ENCODE assay signal across 17 cellular contexts in genomic region chr16:57785385-57785784, GRCh38. TPM values are rescaled to one million over a fixed set of nuclear protein-coding genes. Genes with fewer than 3 reads are reported as not detected.
DNase-seq lines count a peak whose midpoint lies in the region; ATAC-seq, FAIRE-seq and TF ChIP-seq lines count a peak whose summit lies in the region.
"Had no signal": no experiment of that assay in that cellular context is flagged by ENCODE, and none has a peak within 500 bp of the region (broad histone marks: within the 10 kb centered on the region; RNA-seq: fewer than 3 reads in every experiment).

No MANE protein-coding gene starts in this region.

- H3K36me3 Mint-ChIP-seq in natural killer cell treated with Interleukin-12 subunit alpha and Interleukin-12 subunit beta and Interleukin-15 and Interleukin-18, amount 100 ng/mL, for 72 hours, result no peaks in the 10 kb centered on the region
- no peaks in the 10 kb centered on the region for H3K36me3 Mint-ChIP-seq in natural killer cell
- peaks cover 53% of the 10 kb centered on the region for H3K36me3 Mint-ChIP-seq in Caco-2 (ENCODE audit: insufficient read depth, unreplicated experiment)
- H3K36me3 Mint-ChIP-seq: CD4-positive, alpha-beta memory T cell had no signal

- CTCF ChIA-PET in K562 (lab: Yijun Ruan, JAX; ENCODE audit: low intra/inter-chr PET ratio) (no interaction called here), Caco-2 (lab: Charles Lee) (no interaction called here)

- no peaks in the 10 kb centered on the region for H3K9me1 ChIP-seq in K562 (ENCODE audit: control insufficient read depth, insufficient read depth, low read length)

- no peak overlapping the region for H3K4me3 Mint-ChIP-seq in natural killer cell treated with Interleukin-12 subunit alpha and Interleukin-12 subunit beta and Interleukin-15 and Interleukin-18, amount 100 ng/mL, for 72 hours
- H3K4me3 Mint-ChIP-seq in natural killer cell (no peak overlapping the region), Caco-2 (ENCODE audit: unreplicated experiment) (no peak overlapping the region)
- H3K4me3 Mint-ChIP-seq: CD4-positive, alpha-beta memory T cell; HFFc6 had no signal

- no peak for FAIRE-seq in K562 (lab: Jason Lieb, UNC)
- FAIRE-seq: G401.6, GM12892, H54 had no signal

- WGBS in K562 (ENCODE audit: insufficient coverage, low coverage, missing lambda C conversion rate), result 85% methylated on average over 7 of the region's 10 CpGs
- WGBS in psoas muscle, 3 donors, result 96 to 98% (median 97%) methylated on average over 9 to 10 of the region's 10 CpGs

- peaks cover 0 to 6% of the 10 kb centered on the region in 2 donors for H3K4me1 Mint-ChIP-seq in natural killer cell treated with Interleukin-12 subunit alpha and Interleukin-12 subunit beta and Interleukin-15 and Interleukin-18, amount 100 ng/mL, for 72 hours (ENCODE audit: low read depth in 2 of 2)
- H3K4me1 Mint-ChIP-seq in natural killer cell, result no peaks in the 10 kb centered on the region
- H3K4me1 Mint-ChIP-seq in Caco-2 (ENCODE audit: low read depth, unreplicated experiment), result peaks cover 7% of the 10 kb centered on the region

- H3K9me3 ChIP-seq in K562 (replicated peaks; ENCODE audit: control insufficient read depth, insufficient read depth, low read depth, low read length) (no peaks in the 10 kb centered on the region), psoas muscle (no peaks in the 10 kb centered on the region), Caco-2 (no peaks in the 10 kb centered on the region)
- H3K9me3 ChIP-seq: HAP-1 had no signal

- peak; percentile 46 for DNase-seq in natural killer cell treated with Interleukin-12 subunit alpha and Interleukin-12 subunit beta and Interleukin-15 and Interleukin-18, amount 100 ng/mL, for 72 hours (ENCODE audit: low spot score)
- DNase-seq in natural killer cell, result no peak
- no peak for DNase-seq in K562 (ENCODE audit: extremely low read depth in 1 of 4, low spot score in 3 of 4)
- DNase-seq in psoas muscle, result peak; percentile 12 to 28
- DNase-seq in pons (ENCODE audit: low spot score), result no peak
- no peak for DNase-seq in Caco-2
- DNase-seq: C1 segment of cervical spinal cord; CD4-positive, alpha-beta memory T cell; COR-L47; DMS153; DND-41; GOT3; HFFc6 had no signal

- ATAC-seq in natural killer cell treated with Interleukin-12 subunit alpha and Interleukin-12 subunit beta and Interleukin-15 and Interleukin-18, amount 100 ng/mL, for 72 hours, result no peak
- no peak for ATAC-seq in natural killer cell
- no peak for ATAC-seq in K562
- ATAC-seq in psoas muscle, result no peak

- no peak for TF ChIP-seq RAD21 in K562 (CRISPR knock-in tag; conservative IDR thresholded peaks at IDR 0.05 in 1 of 2, IDR thresholded peaks at IDR 0.05 in 1 of 2)

- no peak overlapping the region for H3K27ac Mint-ChIP-seq in natural killer cell treated with Interleukin-12 subunit alpha and Interleukin-12 subunit beta and Interleukin-15 and Interleukin-18, amount 100 ng/mL, for 72 hours
- H3K27ac Mint-ChIP-seq in natural killer cell (no peak overlapping the region), Caco-2 (ENCODE audit: unreplicated experiment) (no peak overlapping the region)

- TF ChIP-seq CTCF in natural killer cell (IDR thresholded peaks at IDR 0.05), result no peak
- no peak for TF ChIP-seq CTCF in K562 (IDR thresholded peaks at IDR 0.05 in 2 of 3, conservative IDR thresholded peaks at IDR 0.05 in 1 of 3; ENCODE audit: insufficient read depth in 2 of 3, low read depth in 1 of 3, low read length in 3 of 3)
- no peak for TF ChIP-seq CTCF in psoas muscle (IDR thresholded peaks at IDR 0.05)
- TF ChIP-seq CTCF in Caco-2 (IDR thresholded peaks at IDR 0.05; ENCODE audit: insufficient read depth in 1 of 2, low read depth in 1 of 2, low read length in 1 of 2, severe bottlenecking in 1 of 2, unreplicated experiment in 1 of 2), result no peak

- intact Hi-C loops in natural killer cell (cut with micrococcal nuclease), result no loop called here
- intact Hi-C loops in K562 (cut with micrococcal nuclease), result no loop called here
- intact Hi-C loops in psoas muscle (cut with DNase I), result no loop called here
- intact Hi-C loops in Caco-2 (cut with micrococcal nuclease; ENCODE audit: unreplicated experiment), result no loop called here

- H2AFZ ChIP-seq in K562 (ENCODE audit: low read depth, low read length), result no peak overlapping the region

- H3K79me2 ChIP-seq in K562 (ENCODE audit: control insufficient read depth, insufficient read depth, low read length), result no peaks in the 10 kb centered on the region

- POLR2A ChIA-PET in K562 (lab: Yijun Ruan, JAX) (interaction anchor here (1.1 to 4.3 kb wide), 3 partner anchors 9 to 24 kb away, joined by 4 to 20 read pairs (median 15); partner anchors contain the start of gene KIFC3), Caco-2 (lab: Charles Lee) (no interaction called here)

- H3K9me3 Mint-ChIP-seq in natural killer cell treated with Interleukin-12 subunit alpha and Interleukin-12 subunit beta and Interleukin-15 and Interleukin-18, amount 100 ng/mL, for 72 hours, result no peaks in the 10 kb centered on the region
- no peaks in the 10 kb centered on the region for H3K9me3 Mint-ChIP-seq in natural killer cell
- H3K9me3 Mint-ChIP-seq in Caco-2 (ENCODE audit: unreplicated experiment), result no peaks in the 10 kb centered on the region
- H3K9me3 Mint-ChIP-seq: CD4-positive, alpha-beta memory T cell; HFFc6 had no signal

- no peak for TF ChIP-seq EP300 in K562 (IDR thresholded peaks at IDR 0.05; ENCODE audit: low read length)

- H3K4me1 ChIP-seq in K562 (replicated peaks in 1 of 2; ENCODE audit: control insufficient read depth in 2 of 2, insufficient read depth in 2 of 2, low read length in 2 of 2) (peaks cover 0 to 23% of the 10 kb centered on the region in 2 experiments; a peak in 1 of 5 replicates), psoas muscle (peaks cover 9% of the 10 kb centered on the region), Caco-2 (peaks cover 19% of the 10 kb centered on the region; the same call in 1 of the 2 replicates)
- H3K4me1 ChIP-seq: HAP-1 had no signal

- no peaks in the 10 kb centered on the region for H3K27me3 Mint-ChIP-seq in natural killer cell treated with Interleukin-12 subunit alpha and Interleukin-12 subunit beta and Interleukin-15 and Interleukin-18, amount 100 ng/mL, for 72 hours
- no peaks in the 10 kb centered on the region for H3K27me3 Mint-ChIP-seq in natural killer cell (ENCODE audit: low read depth in 2 of 2)
- no peaks in the 10 kb centered on the region for H3K27me3 Mint-ChIP-seq in Caco-2 (ENCODE audit: insufficient read depth, unreplicated experiment)
- H3K27me3 Mint-ChIP-seq: CD4-positive, alpha-beta memory T cell had no signal

- H3K36me3 ChIP-seq in K562 (ENCODE audit: control insufficient read depth, insufficient read depth, low read length), result peaks cover 63% of the 10 kb centered on the region; the same call in 2 of the 3 replicates
- no peaks in the 10 kb centered on the region for H3K36me3 ChIP-seq in psoas muscle (ENCODE audit: insufficient read depth in 1 of 2, low read depth in 1 of 2)
- peaks cover 3% of the 10 kb centered on the region for H3K36me3 ChIP-seq in Caco-2 (ENCODE audit: control insufficient read depth, insufficient read depth, low read length)
- H3K36me3 ChIP-seq: HAP-1 had no signal

- no peak overlapping the region for H3K27ac ChIP-seq in K562 (ENCODE audit: extremely low read depth, low read depth, low read length)
- no peak overlapping the region for H3K27ac ChIP-seq in psoas muscle

- no peak overlapping the region for H3K4me2 ChIP-seq in K562 (ENCODE audit: insufficient read depth, low read length)

- H3K4me3 ChIP-seq in K562 (no peak overlapping the region), psoas muscle (no peak overlapping the region), Caco-2 (ENCODE audit: low read depth, low read length) (no peak overlapping the region)
- H3K4me3 ChIP-seq: HAP-1 had no signal

- no peaks in the 10 kb centered on the region for H4K20me1 ChIP-seq in K562 (replicated peaks; ENCODE audit: control insufficient read depth, insufficient read depth, low read length)

- no peak overlapping the region for H3K9ac ChIP-seq in K562 (ENCODE audit: insufficient read depth in 1 of 2, low read depth in 2 of 2, low read length in 2 of 2)

- no peak for TF ChIP-seq POLR2A in K562 (conservative IDR thresholded peaks at IDR 0.05)

- H3K27me3 ChIP-seq in K562 (ENCODE audit: control insufficient read depth in 2 of 2, insufficient read depth in 2 of 2, low read length in 2 of 2) (no peaks in the 10 kb centered on the region), psoas muscle (ENCODE audit: insufficient read depth in 3 of 3, low read length in 2 of 3) (no peaks in the 10 kb centered on the region), Caco-2 (replicated peaks; ENCODE audit: control insufficient read depth, insufficient read depth, low read length) (no peaks in the 10 kb centered on the region)

- in situ Hi-C loops in K562 (cut with MboI), result no loop called here

- BruUV-seq in K562 (replicated peaks; lab: Mats Ljungman, UMichigan) (no TSS peak), Caco-2 (replicated peaks; lab: Mats Ljungman, UMichigan) (no TSS peak)

RNA-seq across cellular contexts. Expression of gene KIFC3, which starts 16.9 kb away (rescaled TPM):
- total RNA-seq in natural killer cell treated with Interleukin-12 subunit alpha and Interleukin-12 subunit beta and Interleukin-15 and Interleukin-18, amount 100 ng/mL, for 72 hours, result 10 to 100 TPM in 1 of 2 donors, 1 to 10 TPM in 1; 2.5 to 10.0 TPM
- total RNA-seq in natural killer cell, result 100 to 1,000 TPM in 1 of 3 donors, 10 to 100 TPM in 2; 54.2 to 106 (median 84.9) TPM
- 164 and 411 TPM in 2 replicates for total RNA-seq in K562 (2011; cell fraction: chromatin; rRNA removed; ENCODE audit: low replicate concordance)
- 182 and 194 TPM in 2 replicates for total RNA-seq in K562 (2011; cell fraction: nucleolus; rRNA removed)
- 159 and 191 TPM in 2 replicates for total RNA-seq in K562 (2011; cell fraction: nucleoplasm; rRNA removed)
- 103 and 106 TPM in 2 replicates for total RNA-seq in K562 (2014; rRNA removed)
- 19.0 and 22.9 TPM in 2 replicates for total RNA-seq in K562 (2014; rRNA removed; fragmentation: Illumina TruSeq; extraction: Trizol)
- total RNA-seq in K562 (2015; rRNA removed; fragmentation: Illumina TruSeq; extraction: Trizol), result 26.2 and 28.4 TPM in 2 replicates
- total RNA-seq in K562 (2021), result 94.5 and 105 TPM in 2 replicates
- polyA plus RNA-seq in K562 (2011; rRNA removed), result 53.3 and 63.5 TPM in 2 replicates
- 55.1 and 112 TPM in 2 replicates for polyA plus RNA-seq in K562 (2011; cell fraction: cytosol; rRNA removed)
- 117 and 212 TPM in 2 replicates for polyA plus RNA-seq in K562 (2011; cell fraction: nucleus; rRNA removed)
- 52.0 and 117 TPM in 2 replicates for polyA plus RNA-seq in K562 (2012)
- 20.2 and 47.1 TPM in 2 replicates for polyA plus RNA-seq in K562 (2014; fragmentation: Illumina TruSeq; extraction: Trizol)
- polyA plus RNA-seq in K562 (2014; fragmentation: Nextera tagmentation; extraction: Ambion mirVana), result under 1 TPM; 0.23 to 0.96 TPM
- polyA plus RNA-seq in K562 (2014; rRNA removed), result 78.1 and 80.3 TPM in 2 replicates
- polyA minus RNA-seq in K562 (2011; rRNA and poly(A)+ RNA removed), result 30.1 and 42.3 TPM in 2 replicates
- polyA minus RNA-seq in K562 (2011; cell fraction: cytosol; rRNA and poly(A)+ RNA removed), result 44.9 and 52.3 TPM in 2 replicates
- 83.2 and 86.6 TPM in 2 replicates for polyA minus RNA-seq in K562 (2011; cell fraction: nucleus; rRNA and poly(A)+ RNA removed)
- total RNA-seq in psoas muscle, result 10 to 100 TPM in 1 of 4 donors, 1 to 10 TPM in 3; 6.3 to 17.8 (median 7.9) TPM
- 1 to 10 TPM; 3.1 to 7.5 (median 4.3) TPM for polyA plus RNA-seq in psoas muscle
- total RNA-seq in Caco-2 (2022), result 103 and 108 TPM in 2 replicates
- polyA plus RNA-seq: CD4-positive, alpha-beta memory T cell had no signal

RNA-seq across cellular contexts. Expression of gene KATNB1, which starts 49.8 kb away (rescaled TPM):
- total RNA-seq in natural killer cell treated with Interleukin-12 subunit alpha and Interleukin-12 subunit beta and Interleukin-15 and Interleukin-18, amount 100 ng/mL, for 72 hours, result 10 to 100 TPM; 33.7 to 65.3 TPM
- 10 to 100 TPM; 23.6 to 34.3 (median 29.7) TPM for total RNA-seq in natural killer cell
- total RNA-seq in K562 (2011; cell fraction: chromatin; rRNA removed; ENCODE audit: low replicate concordance), result 32.2 and 108 TPM in 2 replicates
- 85.9 and 107 TPM in 2 replicates for total RNA-seq in K562 (2011; cell fraction: nucleolus; rRNA removed)
- 35.6 and 47.7 TPM in 2 replicates for total RNA-seq in K562 (2011; cell fraction: nucleoplasm; rRNA removed)
- total RNA-seq in K562 (2014; rRNA removed), result 41.7 and 49.9 TPM in 2 replicates
- total RNA-seq in K562 (2014; rRNA removed; fragmentation: Illumina TruSeq; extraction: Trizol), result 11.0 and 12.4 TPM in 2 replicates
- total RNA-seq in K562 (2015; rRNA removed; fragmentation: Illumina TruSeq; extraction: Trizol), result 16.2 and 19.2 TPM in 2 replicates
- total RNA-seq in K562 (2021), result 50.2 and 52.6 TPM in 2 replicates
- polyA plus RNA-seq in K562 (2011; rRNA removed), result 21.9 and 35.8 TPM in 2 replicates
- 23.3 and 42.8 TPM in 2 replicates for polyA plus RNA-seq in K562 (2011; cell fraction: cytosol; rRNA removed)
- polyA plus RNA-seq in K562 (2011; cell fraction: nucleus; rRNA removed), result 157 and 196 TPM in 2 replicates
- 32.5 and 46.3 TPM in 2 replicates for polyA plus RNA-seq in K562 (2012)
- polyA plus RNA-seq in K562 (2014; fragmentation: Illumina TruSeq; extraction: Trizol), result 34.2 and 55.7 TPM in 2 replicates
- polyA plus RNA-seq in K562 (2014; fragmentation: Nextera tagmentation; extraction: Ambion mirVana), result 1 to 10 TPM; 1.2 to 2.6 TPM
- polyA plus RNA-seq in K562 (2014; rRNA removed), result 39.6 and 48.0 TPM in 2 replicates
- 9.4 and 10.4 TPM in 2 replicates for polyA minus RNA-seq in K562 (2011; rRNA and poly(A)+ RNA removed)
- 17.7 and 29.2 TPM in 2 replicates for polyA minus RNA-seq in K562 (2011; cell fraction: cytosol; rRNA and poly(A)+ RNA removed)
- polyA minus RNA-seq in K562 (2011; cell fraction: nucleus; rRNA and poly(A)+ RNA removed), result 35.1 and 38.8 TPM in 2 replicates
- total RNA-seq in psoas muscle, result 10 to 100 TPM in 1 of 4 donors, 1 to 10 TPM in 3; 6.3 to 13.3 (median 8.6) TPM
- 10 to 100 TPM in 1 of 3 donors, 1 to 10 TPM in 2; 9.2 to 15.6 (median 9.5) TPM for polyA plus RNA-seq in psoas muscle
- 31.8 and 32.4 TPM in 2 replicates for total RNA-seq in Caco-2 (2022)

Comparison
In these comparisons a context has a peak if more than half of its experiments do, and no peak if none do; other contexts are left out.
1. DNase-seq: peak in natural killer cell treated with Interleukin-12 subunit alpha and Interleukin-12 subunit beta and Interleukin-15 and Interleukin-18, amount 100 ng/mL, for 72 hours (single experiment) and psoas muscle (2 of 2); none in natural killer cell (single experiment), K562 (0 of 4), pons (single experiment) and Caco-2 (0 of 2).